Comparison of ENCODE assay signal across 24 cellular contexts in genomic region chr4:5162909-5163508, GRCh38.
A peak's percentile ranks its signal among the peaks of the same experiment; 100 is the strongest.
DNase-seq lines count a peak whose midpoint lies in the region; ATAC-seq, FAIRE-seq and TF ChIP-seq lines count a peak whose summit lies in the region.
"Had no signal": no experiment of that assay in that cellular context is flagged by ENCODE, and none has a peak within 500 bp of the region (broad histone marks: within the 10 kb centered on the region; RNA-seq: fewer than 3 reads in every experiment).

No MANE protein-coding gene starts in this region.

- H3K14ac ChIP-seq in mesenchymal stem cell (ENCODE audit: low read length in 2 of 2) = no peak overlapping the region

- H3K27me3 ChIP-seq in mesenchymal stem cell (ENCODE audit: control insufficient read depth in 1 of 2, insufficient read depth in 1 of 2, low read length in 2 of 2) (no peaks in the 10 kb centered on the region), MG63 (no peaks in the 10 kb centered on the region)

- no peak for ATAC-seq in SK-N-SH treated with all-trans-retinoic acid at 6 μM for 48 hours
- ATAC-seq: CD8-positive, alpha-beta T cell; PC-3 had no signal

- H3K4me2 ChIP-seq in mesenchymal stem cell (ENCODE audit: low read length, poor library complexity, severe bottlenecking) = no peak overlapping the region
- H3K4me2 ChIP-seq: SK-N-SH had no signal

- no peak overlapping the region for H4K91ac ChIP-seq in mesenchymal stem cell (ENCODE audit: low read length)

- H3K9me3 ChIP-seq in mesenchymal stem cell (ENCODE audit: control insufficient read depth, low read length) (no peaks in the 10 kb centered on the region), MG63 (no peaks in the 10 kb centered on the region)
- H3K9me3 ChIP-seq: Caco-2, SK-N-SH had no signal

- H2AK5ac ChIP-seq in mesenchymal stem cell (ENCODE audit: low read length, severe bottlenecking) = peak overlapping the region; percentile 15

- H3K4ac ChIP-seq in mesenchymal stem cell (ENCODE audit: low read depth in 1 of 2, low read length in 2 of 2) = no peak overlapping the region

- no peak overlapping the region for H2AFZ ChIP-seq in mesenchymal stem cell (ENCODE audit: low read depth, low read length)

- H3K18ac ChIP-seq in mesenchymal stem cell (ENCODE audit: low read depth in 1 of 2, low read length in 2 of 2) = no peak overlapping the region

- H2BK5ac ChIP-seq in mesenchymal stem cell (ENCODE audit: low read depth, low read length, poor library complexity, severe bottlenecking) = no peak overlapping the region

- no peak for FAIRE-seq in D721Med (lab: Jason Lieb, UNC)
- FAIRE-seq: GM12891 had no signal

- no peak overlapping the region for H3K27ac ChIP-seq in mesenchymal stem cell (ENCODE audit: low read length, poor library complexity, severe bottlenecking)
- H3K27ac ChIP-seq: C4-2B had no signal

- DNase-seq in A172 (ENCODE audit: low spot score) (peak; percentile 3), D721Med (ENCODE audit: insufficient read length, low spot score) (peak; percentile 29), NCI-H82 (lab: John Stamatoyannopoulos, UW) (peak; percentile 76), mesenchymal stem cell (no peak), NCI-H345 treated with DMSO at 0.1 percent for 48 hours (lab: John Stamatoyannopoulos, UW; ENCODE audit: unreplicated experiment) (no peak), MG63 (no peak), hypothalamus (lab: John Stamatoyannopoulos, UW) (no peak)
- DNase-seq: Caco-2; CD8-positive, alpha-beta T cell; DMS 273 treated with DMSO at 0.1 percent for 48 hours; DMS79; GF-D8; GOT3; KBM-7; MM.1S; NCI-H2029; NCI-H2227 treated with DMSO at 0.1 percent for 48 hours; NCI-H510A; NCI-H69; PC-3; SK-N-SH had no signal

- no peak overlapping the region for H3K23ac ChIP-seq in mesenchymal stem cell (ENCODE audit: low read length in 2 of 2)

- H2BK12ac ChIP-seq in mesenchymal stem cell (ENCODE audit: low read length in 2 of 2) = no peak overlapping the region

- no peak for TF ChIP-seq CTCF in D721Med (IDR thresholded peaks at IDR 0.05; ENCODE audit: insufficient read depth, missing control alignments)

- H3K4me3 ChIP-seq in mesenchymal stem cell (ENCODE audit: insufficient read depth in 1 of 2, low read depth in 1 of 2, low read length in 2 of 2) = no peak overlapping the region
- H3K4me3 ChIP-seq in MG63 = no peak overlapping the region

- no peak overlapping the region for H4K8ac ChIP-seq in mesenchymal stem cell (ENCODE audit: low read length)

- H3K9ac ChIP-seq in mesenchymal stem cell (ENCODE audit: low read length) = no peak overlapping the region
- H3K9ac ChIP-seq: SK-N-SH had no signal

- no peak overlapping the region for H2BK15ac ChIP-seq in mesenchymal stem cell (ENCODE audit: low read depth, poor library complexity, severe bottlenecking)

- H3K36me3 ChIP-seq in mesenchymal stem cell (ENCODE audit: control insufficient read depth in 1 of 2, insufficient read depth in 2 of 2, low read depth in 1 of 2, low read length in 2 of 2) = no peaks in the 10 kb centered on the region
- no peaks in the 10 kb centered on the region for H3K36me3 ChIP-seq in MG63

- H2BK120ac ChIP-seq in mesenchymal stem cell (ENCODE audit: low read depth, low read length) = no peak overlapping the region

- WGBS in mesenchymal stem cell = 69% methylated on average over 6 of the region's 6 CpGs

- peaks cover 18% of the 10 kb centered on the region for H3K4me1 ChIP-seq in mesenchymal stem cell (ENCODE audit: control insufficient read depth, insufficient read depth, low read depth, low read length)

- peaks cover 6% of the 10 kb centered on the region for H3K79me1 ChIP-seq in mesenchymal stem cell (replicated peaks; ENCODE audit: low read length, poor library complexity, severe bottlenecking)

TF ChIP-seq in SK-N-SH treated with all-trans-retinoic acid at 6 μM for 48 hours, 23 proteins besides CTCF, POLR2A, EP300 and RAD21:
- no peak for TF ChIP-seq ISL1 (CRISPR knock-in tag; IDR thresholded peaks at IDR 0.05)
- TF ChIP-seq TCF4 (CRISPR knock-in tag; IDR thresholded peaks at IDR 0.05; ENCODE audit: borderline replicate concordance) = no peak
- no peak for TF ChIP-seq PPARA (CRISPR knock-in tag; IDR thresholded peaks at IDR 0.05; ENCODE audit: borderline replicate concordance)
- TF ChIP-seq RARB (CRISPR knock-in tag; IDR thresholded peaks at IDR 0.05) = no peak
- no peak for TF ChIP-seq POU6F1 (CRISPR knock-in tag; IDR thresholded peaks at IDR 0.05; ENCODE audit: borderline replicate concordance, low read depth)
- TF ChIP-seq OSR1 (CRISPR knock-in tag; IDR thresholded peaks at IDR 0.05) = no peak
- TF ChIP-seq TSHZ2 (CRISPR knock-in tag; IDR thresholded peaks at IDR 0.05) = no peak
- no peak for TF ChIP-seq CSDC2 (CRISPR knock-in tag; IDR thresholded peaks at IDR 0.05)
- TF ChIP-seq SNAI2 (CRISPR knock-in tag; IDR thresholded peaks at IDR 0.05) = no peak
- TF ChIP-seq ZNF70 (CRISPR knock-in tag; IDR thresholded peaks at IDR 0.05) = no peak
- no peak for TF ChIP-seq ZFP3 (CRISPR knock-in tag; IDR thresholded peaks at IDR 0.05)
TF ChIP-seq in SK-N-SH treated with all-trans-retinoic acid at 6 μM for 48 hours: peak in this region for 0.

Comparison
In these comparisons a context has a peak if more than half of its experiments do, and no peak if none do; other contexts are left out.
1. DNase-seq: peak in A172 (single experiment), D721Med (single experiment) and NCI-H82 (single experiment); none in mesenchymal stem cell (single experiment), NCI-H345 treated with DMSO at 0.1 percent for 48 hours (single experiment), MG63 (single experiment) and hypothalamus (0 of 51).